Comparison of ENCODE assay signal across 8 cellular contexts in genomic region chrX:47482065-47482511, GRCh38. TPM values are rescaled to one million over a fixed set of nuclear protein-coding genes. Genes with fewer than 3 reads are reported as not detected.
DNase-seq lines count a peak whose midpoint lies in the region; ATAC-seq and TF ChIP-seq lines count a peak whose summit lies in the region.

No MANE protein-coding gene starts in this region.

- H3K27ac ChIP-seq in MM.1S (ENCODE audit: low read length) (peak overlapping the region; percentile 65; the same call in 1 of the 2 replicates), endodermal cell (ENCODE audit: low read depth, low read length) (peak overlapping the region; percentile 88), rectal smooth muscle tissue (ENCODE audit: low read depth, low read length) (peak overlapping the region; percentile 85)

- H3K27me3 Mint-ChIP-seq in activated naive CD4-positive, alpha-beta T cell treated with anti-CD3 and anti-CD28 coated beads for 36 hours (ENCODE audit: low read depth) = no peaks in the 10 kb centered on the region
- H3K27me3 Mint-ChIP-seq in endodermal cell (ENCODE audit: insufficient read depth) = no peaks in the 10 kb centered on the region

- H4K20me1 ChIP-seq in MM.1S (ENCODE audit: insufficient read depth, low read length) = no peaks in the 10 kb centered on the region

- H3K4me1 ChIP-seq in MM.1S (ENCODE audit: low read length) (peaks cover 13% of the 10 kb centered on the region), endodermal cell (ENCODE audit: control insufficient read depth, insufficient read depth, low read length) (no peaks in the 10 kb centered on the region), rectal smooth muscle tissue (ENCODE audit: control insufficient read depth, insufficient read depth, low read length) (peaks cover 2% of the 10 kb centered on the region)

- H2AFZ ChIP-seq in MM.1S (ENCODE audit: low read length) = peak overlapping the region; percentile 47

- H3K27ac Mint-ChIP-seq in activated naive CD4-positive, alpha-beta T cell treated with anti-CD3 and anti-CD28 coated beads for 36 hours = peak overlapping the region; percentile 96
- peak overlapping the region; percentile 55 for H3K27ac Mint-ChIP-seq in endodermal cell

- H3K79me2 ChIP-seq in MM.1S (ENCODE audit: low read length) = peaks cover 22% of the 10 kb centered on the region

- H3K4me2 ChIP-seq in MM.1S (ENCODE audit: low read depth, low read length) = peak overlapping the region; percentile 72

- H3K9me3 ChIP-seq in MM.1S (replicated peaks; ENCODE audit: insufficient read depth, low read length) (no peaks in the 10 kb centered on the region), endodermal cell (ENCODE audit: control insufficient read depth, low read length) (no peaks in the 10 kb centered on the region)

- H3K4me3 ChIP-seq in MM.1S (ENCODE audit: low read length) = peak overlapping the region; percentile 76
- peak overlapping the region; percentile 90 for H3K4me3 ChIP-seq in endodermal cell (ENCODE audit: low read length)
- H3K4me3 ChIP-seq in rectal smooth muscle tissue (ENCODE audit: low read length) = peak overlapping the region; percentile 75

- TF ChIP-seq CTCF in MM.1S (IDR thresholded peaks at IDR 0.05; ENCODE audit: low read length) (no peak), endodermal cell (conservative IDR thresholded peaks at IDR 0.05) (no peak)

- H3K36me3 Mint-ChIP-seq in activated naive CD4-positive, alpha-beta T cell treated with anti-CD3 and anti-CD28 coated beads for 36 hours (ENCODE audit: low read depth) = no peaks in the 10 kb centered on the region
- H3K36me3 Mint-ChIP-seq in endodermal cell (ENCODE audit: low read depth) = peaks cover 4% of the 10 kb centered on the region

- CTCF ChIA-PET in activated naive CD4-positive, alpha-beta T cell treated with anti-CD3 and anti-CD28 coated beads for 36 hours (lab: Charles Lee) = no interaction called here

- no peaks in the 10 kb centered on the region for H3K9me3 Mint-ChIP-seq in activated naive CD4-positive, alpha-beta T cell treated with anti-CD3 and anti-CD28 coated beads for 36 hours
- H3K9me3 Mint-ChIP-seq in endodermal cell = peaks cover 64% of the 10 kb centered on the region

- H3K27me3 ChIP-seq in MM.1S (replicated peaks; ENCODE audit: insufficient read depth, low read length) (no peaks in the 10 kb centered on the region), endodermal cell (ENCODE audit: control insufficient read depth, insufficient read depth, low read length, poor library complexity, severe bottlenecking) (no peaks in the 10 kb centered on the region), rectal smooth muscle tissue (ENCODE audit: control insufficient read depth, insufficient read depth, low read length) (peaks cover 3% of the 10 kb centered on the region)

- ATAC-seq in HG02938 (IDR thresholded peaks at IDR 0.05; ENCODE audit: unreplicated experiment) = no peak

- WGBS in endodermal cell (ENCODE audit: insufficient coverage in 1 of 2, insufficient read length in 1 of 2), 2 experiments = 11 to 13% methylated on average over 3 to 8 of the region's 8 CpGs

- no peak for DNase-seq in activated naive CD4-positive, alpha-beta T cell treated with anti-CD3 and anti-CD28 coated beads for 36 hours
- DNase-seq in activated naive CD4-positive, alpha-beta T cell treated with anti-CD3 and anti-CD28 coated beads, Interleukin-2, amount 50 U/mL, for 16 hours = no peak
- no peak for DNase-seq in MM.1S
- no peak for DNase-seq in endodermal cell
- no peak for DNase-seq in NCI-H345 (lab: John Stamatoyannopoulos, UW)
- no peak for DNase-seq in cerebellum (ENCODE audit: low spot score)

- H3K36me3 ChIP-seq in MM.1S (replicated peaks; ENCODE audit: insufficient read depth, low read length) (no peaks in the 10 kb centered on the region), endodermal cell (ENCODE audit: control insufficient read depth, insufficient read depth, low read length) (no peaks in the 10 kb centered on the region), rectal smooth muscle tissue (ENCODE audit: control insufficient read depth, insufficient read depth, low read length) (no peaks in the 10 kb centered on the region)

- H3K9ac ChIP-seq in MM.1S (ENCODE audit: low read length) (peak overlapping the region; percentile 90; the same call in 1 of the 2 replicates), endodermal cell (ENCODE audit: extremely low read depth, low read length, poor library complexity, severe bottlenecking) (peak overlapping the region; percentile 87), rectal smooth muscle tissue (ENCODE audit: low read length) (peak overlapping the region; percentile 80)

- no peaks in the 10 kb centered on the region for H3K9me2 ChIP-seq in MM.1S (replicated peaks; ENCODE audit: insufficient read depth, low read length)

- peaks cover 32% of the 10 kb centered on the region for H3K4me1 Mint-ChIP-seq in activated naive CD4-positive, alpha-beta T cell treated with anti-CD3 and anti-CD28 coated beads for 36 hours (ENCODE audit: low read depth)
- peaks cover 10% of the 10 kb centered on the region for H3K4me1 Mint-ChIP-seq in endodermal cell

- peaks cover 12% of the 10 kb centered on the region for H3F3A ChIP-seq in MM.1S (ENCODE audit: insufficient read depth, low read length)

- intact Hi-C loops in activated naive CD4-positive, alpha-beta T cell treated with anti-CD3 and anti-CD28 coated beads for 36 hours (cut with micrococcal nuclease) = loop anchor here (1.0 to 5.0 kb wide), 11 partner anchors 35 to 355 kb away; partner anchors contain the start of genes ARAF, ELK1, NDUFB11 and UBA1

- H3K4me3 Mint-ChIP-seq in activated naive CD4-positive, alpha-beta T cell treated with anti-CD3 and anti-CD28 coated beads for 36 hours = peak overlapping the region; percentile 94
- H3K4me3 Mint-ChIP-seq in endodermal cell = peak overlapping the region; percentile 82

RNA-seq across cellular contexts. Expression of gene ZNF41, which starts 0.9 kb away (rescaled TPM):
- 1 to 10 TPM; 4.6 to 6.4 TPM for total RNA-seq in activated naive CD4-positive, alpha-beta T cell treated with anti-CD3 and anti-CD28 coated beads for 36 hours
- total RNA-seq in endodermal cell (1 to 10 TPM; 2.9 to 5.6 TPM), cerebellum (12.2 TPM)
- 4.2 TPM for polyA plus RNA-seq in endodermal cell (2013, experiment 1 of 2)
- 4.2 TPM for polyA plus RNA-seq in endodermal cell (2013, experiment 2 of 2)
